33 cellular contexts compared by ENCODE assay signal in genomic region chr16:49559242-49559641, GRCh38.
"Had no signal": no experiment of that assay in that cellular context is flagged by ENCODE, and none has a peak within 500 bp of the region (broad histone marks: within the 10 kb centered on the region; RNA-seq: fewer than 3 reads in every experiment).

No MANE protein-coding gene starts in this region.

- ATAC-seq: activated naive CD4-positive, alpha-beta T cell treated with anti-CD3 and anti-CD28 coated beads, Interleukin-2, amount 50 U/mL, for 72 hours; activated T-cell treated with anti-CD3 and anti-CD28 coated beads, Interleukin-2, amount 50 U/mL, for 4 hours; body of pancreas had no signal

- H3K27ac Mint-ChIP-seq: activated B cell treated with CpG ODN at 0.5 μM for 24 hours; activated CD4-positive, alpha-beta memory T cell treated with anti-CD3 and anti-CD28 coated beads for 36 hours; activated naive CD4-positive, alpha-beta T cell treated with anti-CD3 and anti-CD28 coated beads for 36 hours; activated naive CD4-positive, alpha-beta T cell treated with anti-CD3 and anti-CD28 coated beads, Interleukin-2, amount 50 U/mL, for 72 hours; activated T-helper 1 cell treated with anti-CD3 and anti-CD28 coated beads, Interleukin-12 subunit alpha, Interleukin-12 subunit beta, Interleukin-2, Interleukin-4 antibody, amounts not matched to agents 30 ng/mL and 10 ng/mL and 1 ng/mL, durations not matched to agents 14 hours and 24 hours and 36 hours; T-helper 1 cell treated with Interleukin-12 subunit alpha and Interleukin-12 subunit beta and Interleukin-4 antibody, amounts not matched to agents 30 μg/mL and 1 μg/mL, for 36 hours; T-helper 2 cell treated with Interferon-gamma antibody and Interleukin-4, amounts not matched to agents 5 μg/mL and 100 μg/mL, for 36 hours had no signal

- H3K27me3 ChIP-seq: adrenal gland, body of pancreas, Peyer's patch, SJSA1 had no signal

- H3K9me3 ChIP-seq: adrenal gland, body of pancreas, Peyer's patch, SJSA1, SK-N-SH had no signal

- H3K4me3 Mint-ChIP-seq: activated B cell treated with CpG ODN at 0.5 μM for 24 hours; activated CD4-positive, alpha-beta memory T cell treated with anti-CD3 and anti-CD28 coated beads for 36 hours; activated naive CD4-positive, alpha-beta T cell treated with anti-CD3 and anti-CD28 coated beads for 36 hours; activated T-cell treated with anti-CD3 and anti-CD28 coated beads, Interleukin-2, amount 50 U/mL, for 4 hours; activated T-helper 1 cell treated with anti-CD3 and anti-CD28 coated beads, Interleukin-12 subunit alpha, Interleukin-12 subunit beta, Interleukin-2, Interleukin-4 antibody, amounts not matched to agents 30 ng/mL and 10 ng/mL and 1 ng/mL, durations not matched to agents 14 hours and 24 hours and 36 hours; T-helper 1 cell treated with Interleukin-12 subunit alpha and Interleukin-12 subunit beta and Interleukin-4 antibody, amounts not matched to agents 30 μg/mL and 1 μg/mL, for 36 hours; T-helper 2 cell treated with Interferon-gamma antibody and Interleukin-4, amounts not matched to agents 5 μg/mL and 100 μg/mL, for 36 hours had no signal

- H3K4me1 Mint-ChIP-seq: activated B cell treated with CpG ODN at 0.5 μM for 24 hours had no signal

- H3K9me3 Mint-ChIP-seq: activated B cell treated with CpG ODN at 0.5 μM for 24 hours; activated CD4-positive, alpha-beta memory T cell treated with anti-CD3 and anti-CD28 coated beads for 36 hours; activated naive CD4-positive, alpha-beta T cell treated with anti-CD3 and anti-CD28 coated beads for 36 hours; activated naive CD4-positive, alpha-beta T cell treated with anti-CD3 and anti-CD28 coated beads, Interleukin-2, amount 50 U/mL, for 72 hours; activated T-cell treated with anti-CD3 and anti-CD28 coated beads, Interleukin-2, amount 50 U/mL, for 4 hours; activated T-helper 1 cell treated with anti-CD3 and anti-CD28 coated beads, Interleukin-12 subunit alpha, Interleukin-12 subunit beta, Interleukin-2, Interleukin-4 antibody, amounts not matched to agents 30 ng/mL and 10 ng/mL and 1 ng/mL, durations not matched to agents 14 hours and 24 hours and 36 hours; T-helper 1 cell treated with Interleukin-12 subunit alpha and Interleukin-12 subunit beta and Interleukin-4 antibody, amounts not matched to agents 30 μg/mL and 1 μg/mL, for 36 hours; T-helper 2 cell treated with Interferon-gamma antibody and Interleukin-4, amounts not matched to agents 5 μg/mL and 100 μg/mL, for 36 hours had no signal

- H3K36me3 ChIP-seq: adrenal gland, Peyer's patch, SJSA1 had no signal

- H3K27ac ChIP-seq: adrenal gland, body of pancreas, SJSA1 had no signal

- H3K27me3 Mint-ChIP-seq: activated B cell treated with CpG ODN at 0.5 μM for 24 hours had no signal

- DNase-seq: activated B cell treated with CpG ODN at 0.5 μM for 24 hours; activated CD4-positive, alpha-beta memory T cell treated with anti-CD3 and anti-CD28 coated beads for 36 hours; activated CD4-positive, alpha-beta T cell treated with anti-CD3 and anti-CD28 coated beads for 4 hours; activated CD4-positive, alpha-beta T cell treated with anti-CD3 and anti-CD28 coated beads, Interleukin-2, amount 50 U/mL, for 1 hour; activated CD4-positive, CD25-positive, alpha-beta regulatory T cell treated with anti-CD3 and anti-CD28 coated beads, Interleukin-2, amount 50 U/mL, for 72 hours; activated CD8-positive, alpha-beta memory T cell treated with anti-CD3 and anti-CD28 coated beads, Interleukin-2, amount 50 U/mL, for 4 hours; activated gamma-delta T cell treated with Interleukin-2 at 50 U/mL for 16 hours; activated naive CD4-positive, alpha-beta T cell treated with anti-CD3 and anti-CD28 coated beads for 36 hours; activated T-cell treated with anti-CD3 and anti-CD28 coated beads for 4 hours; activated T-cell treated with anti-CD3 and anti-CD28 coated beads, Interleukin-2, amount 50 U/mL, for 4 hours; adrenal gland; body of pancreas; cerebellar nuclear complex; Karpas-422; NCI-H1048; NCI-H1105 treated with DMSO at 0.1 percent for 48 hours; NCI-H1436; NCI-H187; NCI-H2029 treated with DMSO at 0.1 percent for 48 hours; NCI-H2107; NCI-H226; NCI-H446 treated with DMSO at 0.1 percent for 48 hours; NCI-H526 treated with DMSO at 0.1 percent for 48 hours; NCI-H774; Peyer's patch; RPMI8226; SHP77 treated with DMSO at 0.1 percent for 48 hours; SK-N-SH had no signal

- H3K4me3 ChIP-seq: adrenal gland, body of pancreas, Peyer's patch, SJSA1 had no signal

- H3K4me1 ChIP-seq: adrenal gland, Peyer's patch, SJSA1 had no signal

- H3K36me3 Mint-ChIP-seq: activated CD4-positive, alpha-beta memory T cell treated with anti-CD3 and anti-CD28 coated beads for 36 hours; activated naive CD4-positive, alpha-beta T cell treated with anti-CD3 and anti-CD28 coated beads, Interleukin-2, amount 50 U/mL, for 72 hours had no signal
